Comparison of ENCODE assay signal across 8 cellular contexts in the genomic region with DNA sequence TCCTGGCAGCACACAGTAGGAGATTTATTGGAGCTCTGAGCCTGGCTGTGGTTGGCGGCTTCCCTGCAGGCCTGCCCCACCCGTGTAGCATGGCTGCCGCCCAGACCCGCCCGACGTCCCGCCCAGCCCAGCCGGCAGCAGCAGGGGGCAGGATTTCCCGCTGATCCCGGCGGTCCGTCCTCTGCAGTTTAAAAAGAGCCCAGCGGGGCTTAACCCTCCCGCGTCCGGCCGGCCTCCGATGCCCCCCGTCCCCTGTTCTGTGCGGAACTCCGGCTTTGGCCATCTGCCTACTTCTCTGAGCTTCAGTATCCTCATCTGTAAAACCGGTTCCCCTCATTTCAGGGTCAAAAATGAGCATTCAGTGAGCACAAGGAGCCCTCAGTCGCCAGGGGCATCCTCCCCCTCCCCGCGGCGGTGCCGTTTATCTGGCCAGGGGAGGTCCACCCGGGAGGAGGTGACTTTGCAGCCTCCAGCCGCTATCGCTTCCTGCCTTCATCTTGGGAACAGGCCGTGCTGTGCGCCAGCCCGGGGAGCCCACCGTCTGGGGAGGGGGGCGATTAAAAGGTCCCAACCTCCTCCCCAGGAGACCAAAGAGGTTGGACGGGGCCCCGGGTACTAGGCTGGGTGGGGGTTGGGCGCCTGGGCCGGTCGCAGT. TPM values are rescaled to one million over a fixed set of nuclear protein-coding genes. Genes with fewer than 3 reads are reported as not detected.
DNase-seq lines count a peak whose midpoint lies in the region; ATAC-seq lines count a peak whose summit lies in the region.

A gene (plus strand): TSS at position 476 of the 655 bp plus-strand sequence. CDS start 1,456 bp downstream, outside the sequence.

- DNase-seq in DMS153 (lab: John Stamatoyannopoulos, UW) (peak; percentile 40), SHP77 treated with DMSO at 0.1 percent for 48 hours (lab: John Stamatoyannopoulos, UW) (peak; percentile 46), astrocyte of the hippocampus (ENCODE audit: low read depth, low spot score) (peak; percentile 94), right cardiac atrium (peak; percentile 89 to 96 (median 95)), posterior cingulate gyrus (peak; percentile 70 to 97 (median 80))
- no peak for DNase-seq in NK-92 treated with Interleukin-12 subunit alpha and Interleukin-12 subunit beta, amount 100 ng/mL, for 24 hours (lab: John Stamatoyannopoulos, UW)

- no peaks in the 10 kb centered on the region for H3K9me3 ChIP-seq in HUES48 (ENCODE audit: control insufficient read depth, insufficient read depth, low read length)
- H3K9me3 ChIP-seq in right cardiac atrium (ENCODE audit: control insufficient read depth, low read length), result no peaks in the 10 kb centered on the region

- H3K4me3 ChIP-seq in HUES48 (ENCODE audit: low read depth, low read length) (peak within 1 kb of the TSS; percentile 55), right cardiac atrium (ENCODE audit: low read length) (peak within 1 kb of the TSS; percentile 91)

- peak within 1 kb of the TSS; percentile 88 for H3K27ac ChIP-seq in HUES48 (ENCODE audit: low read depth, low read length)
- H3K27ac ChIP-seq in right cardiac atrium (ENCODE audit: low read length), result peak within 1 kb of the TSS; percentile 84

- 0% methylated on average over 40 of the region's 40 CpGs for WGBS in right cardiac atrium

- H3K27me3 ChIP-seq in HUES48 (ENCODE audit: control insufficient read depth, insufficient read depth, low read length), result peaks cover 5% of the 10 kb centered on the region; the same call in 1 of the 2 replicates
- H3K27me3 ChIP-seq in right cardiac atrium (ENCODE audit: control insufficient read depth, insufficient read depth), result no peaks in the 10 kb centered on the region

- intact Hi-C loops in right cardiac atrium (cut with DNase I), result loop anchor here in 2 of 4 donors (5.0 kb wide), 2 partner anchors 34 to 51 kb away; no protein-coding TSS in a partner anchor
- intact Hi-C loops in posterior cingulate gyrus (cut with DNase I), result loop anchor here (5.0 to 10.0 kb wide), 2 partner anchors 39 to 78 kb away; a partner anchor contains a TSS

- H3K4me1 ChIP-seq in HUES48 (ENCODE audit: control insufficient read depth, insufficient read depth, low read length) (peaks cover 6% of the 10 kb centered on the region; the same call in 1 of the 2 replicates), right cardiac atrium (ENCODE audit: control insufficient read depth, insufficient read depth, low read length) (peaks cover 19% of the 10 kb centered on the region)

- H3K9ac ChIP-seq in HUES48 (ENCODE audit: low read depth, low read length), result peak within 1 kb of the TSS; percentile 20; the same call in 1 of the 2 replicates

- peak; percentile 73 to 79 for ATAC-seq in right cardiac atrium
- no peak for ATAC-seq in GM19395 (IDR thresholded peaks at IDR 0.05; ENCODE audit: unreplicated experiment)

- no peaks in the 10 kb centered on the region for H3K36me3 ChIP-seq in HUES48 (ENCODE audit: control insufficient read depth, insufficient read depth, low read length)

RNA-seq across cellular contexts. Expression of the gene that starts here (rescaled TPM):
- 10 to 100 TPM; 17.1 to 25.7 (median 22.6) TPM for total RNA-seq in right cardiac atrium
- polyA plus RNA-seq in right cardiac atrium, result 16.9 TPM
